ENCODE assay signal across 22 cellular contexts in the genomic region with DNA sequence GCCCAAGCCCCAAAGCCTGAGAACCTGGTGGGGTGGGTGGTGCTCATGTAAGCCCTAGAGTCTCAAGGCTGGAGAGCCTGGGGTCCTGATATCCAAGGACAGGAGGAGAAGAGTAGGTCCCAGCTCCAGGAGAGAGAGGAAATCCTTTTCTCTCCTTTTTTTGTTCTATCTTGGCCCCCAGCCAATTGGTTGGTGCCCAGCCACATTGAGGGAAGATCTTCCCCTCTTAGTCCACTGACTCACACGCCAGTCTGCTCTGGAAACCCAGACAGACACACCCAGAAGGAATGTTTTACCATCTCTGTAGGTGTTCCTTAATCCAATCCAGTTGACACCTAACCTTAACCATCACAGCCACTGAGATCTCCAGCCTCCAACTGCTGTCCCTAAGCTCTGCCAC. TPM values are rescaled to one million over a fixed set of nuclear protein-coding genes. Genes with fewer than 3 reads are reported as not detected.
DNase-seq lines count a peak whose midpoint lies in the region; ATAC-seq, FAIRE-seq and TF ChIP-seq lines count a peak whose summit lies in the region.
"Had no signal": no experiment of that assay in that cellular context is flagged by ENCODE, and none has a peak within 500 bp of the region (broad histone marks: within the 10 kb centered on the region; RNA-seq: fewer than 3 reads in every experiment).

No MANE protein-coding gene starts in this region.

- H4K20me1 ChIP-seq in K562 (replicated peaks; ENCODE audit: control insufficient read depth, insufficient read depth, low read length): no peaks in the 10 kb centered on the region

- H3K27ac ChIP-seq in K562 (ENCODE audit: extremely low read depth, low read depth, low read length): no peak overlapping the region
- H3K27ac ChIP-seq: cardiac muscle cell, esophagus squamous epithelium, heart left ventricle, lower lobe of right lung, ovary, sigmoid colon, upper lobe of right lung had no signal

- POLR2A ChIA-PET in K562 (lab: Yijun Ruan, JAX): interaction anchor here (0.7 to 2.0 kb wide), 6 partner anchors 8 to 869 kb away, joined by 3 to 7 read pairs (median 4); no protein-coding TSS in a partner anchor

- no peaks in the 10 kb centered on the region for H3K9me1 ChIP-seq in K562 (ENCODE audit: control insufficient read depth, insufficient read depth, low read length)

- peaks cover 2 to 5% of the 10 kb centered on the region in 2 experiments; a peak in 2 of 5 replicates for H3K27me3 ChIP-seq in K562 (ENCODE audit: control insufficient read depth in 2 of 2, insufficient read depth in 2 of 2, low read length in 2 of 2)
- H3K27me3 ChIP-seq: cardiac muscle cell, ovary, sigmoid colon had no signal

- no peak overlapping the region for H3K4me3 ChIP-seq in K562
- H3K4me3 ChIP-seq: cardiac muscle cell, esophagus squamous epithelium, GM12878, heart left ventricle, lower lobe of right lung, ovary, sigmoid colon, upper lobe of right lung had no signal

- 7% methylated on average over 1 of the region's 1 CpG for WGBS in K562 (ENCODE audit: insufficient coverage, low coverage, missing lambda C conversion rate)

- TF ChIP-seq RAD21 in K562 (CRISPR knock-in tag; conservative IDR thresholded peaks at IDR 0.05 in 1 of 2, IDR thresholded peaks at IDR 0.05 in 1 of 2): no peak

- TF ChIP-seq EP300 in K562 (IDR thresholded peaks at IDR 0.05; ENCODE audit: low read length): no peak

- peak; percentile 41 for DNase-seq in EL
- DNase-seq in LoVo (ENCODE audit: low spot score): peak; percentile 44
- DNase-seq in K562 (ENCODE audit: extremely low read depth in 1 of 4, low spot score in 3 of 4): no peak
- peak; percentile 49 for DNase-seq in mesenteric fat pad (ENCODE audit: low spot score)
- no peak for DNase-seq in DMS114 treated with DMSO at 0.1 percent for 48 hours (lab: John Stamatoyannopoulos, UW; ENCODE audit: unreplicated experiment)
- no peak for DNase-seq in NCI-H510A (lab: John Stamatoyannopoulos, UW)
- DNase-seq: esophagus squamous epithelium; heart left ventricle; immature natural killer cell; lower lobe of right lung; NCI-H146; NCI-H226; ovary; SHP77; sigmoid colon; stimulated activated CD4-positive, alpha-beta T cell treated with anti-CD3 and anti-CD28 coated beads, Interleukin-1b, Interleukin-23, amount 100 ng/mL, for 48 hours; upper lobe of right lung had no signal

- H2AFZ ChIP-seq in K562 (ENCODE audit: low read depth, low read length): no peak overlapping the region

- CTCF ChIA-PET in K562 (lab: Yijun Ruan, JAX; ENCODE audit: low intra/inter-chr PET ratio): no interaction called here

- H3K9me3 ChIP-seq in K562 (replicated peaks; ENCODE audit: control insufficient read depth, insufficient read depth, low read depth, low read length): peaks cover 6% of the 10 kb centered on the region; the same call in 1 of the 2 replicates
- H3K9me3 ChIP-seq: esophagus squamous epithelium, heart left ventricle, lower lobe of right lung, ovary, sigmoid colon, upper lobe of right lung had no signal

- FAIRE-seq in K562 (lab: Jason Lieb, UNC): no peak
- FAIRE-seq: G401.6, GM12878 had no signal

- in situ Hi-C loops in K562 (cut with MboI): no loop called here

- intact Hi-C loops in K562 (cut with micrococcal nuclease): no loop called here

- H3K4me1 ChIP-seq in K562 (replicated peaks in 1 of 2; ENCODE audit: control insufficient read depth in 2 of 2, insufficient read depth in 2 of 2, low read length in 2 of 2): no peaks in the 10 kb centered on the region; a peak in 1 of 5 replicates
- H3K4me1 ChIP-seq: esophagus squamous epithelium, heart left ventricle, lower lobe of right lung, sigmoid colon, upper lobe of right lung had no signal

- no peak overlapping the region for H3K9ac ChIP-seq in K562 (ENCODE audit: insufficient read depth in 1 of 2, low read depth in 2 of 2, low read length in 2 of 2)

- H3K79me2 ChIP-seq in K562 (ENCODE audit: control insufficient read depth, insufficient read depth, low read length): no peaks in the 10 kb centered on the region

- TF ChIP-seq POLR2A in K562 (conservative IDR thresholded peaks at IDR 0.05): no peak

- ATAC-seq in K562 (no peak), HG03457 (IDR thresholded peaks at IDR 0.05; ENCODE audit: unreplicated experiment) (no peak)
- ATAC-seq: GM12878, heart left ventricle, lower lobe of right lung, upper lobe of right lung, WTC11 had no signal

- no TSS peak for BruUV-seq in K562 (replicated peaks; lab: Mats Ljungman, UMichigan)

- no peak for TF ChIP-seq CTCF in K562 (IDR thresholded peaks at IDR 0.05 in 2 of 3, conservative IDR thresholded peaks at IDR 0.05 in 1 of 3; ENCODE audit: insufficient read depth in 2 of 3, low read depth in 1 of 3, low read length in 3 of 3)

- H3K36me3 ChIP-seq in K562 (ENCODE audit: control insufficient read depth, insufficient read depth, low read length): no peaks in the 10 kb centered on the region
- H3K36me3 ChIP-seq: cardiac muscle cell, esophagus squamous epithelium, heart left ventricle, lower lobe of right lung, ovary, sigmoid colon, upper lobe of right lung had no signal

- no peak overlapping the region for H3K4me2 ChIP-seq in K562 (ENCODE audit: insufficient read depth, low read length)

TF ChIP-seq in K562, 482 proteins besides CTCF, POLR2A, EP300 and RAD21:
- TF ChIP-seq NFIC (IDR thresholded peaks at IDR 0.05): peak; percentile 90
- TF ChIP-seq, protein P1, sequence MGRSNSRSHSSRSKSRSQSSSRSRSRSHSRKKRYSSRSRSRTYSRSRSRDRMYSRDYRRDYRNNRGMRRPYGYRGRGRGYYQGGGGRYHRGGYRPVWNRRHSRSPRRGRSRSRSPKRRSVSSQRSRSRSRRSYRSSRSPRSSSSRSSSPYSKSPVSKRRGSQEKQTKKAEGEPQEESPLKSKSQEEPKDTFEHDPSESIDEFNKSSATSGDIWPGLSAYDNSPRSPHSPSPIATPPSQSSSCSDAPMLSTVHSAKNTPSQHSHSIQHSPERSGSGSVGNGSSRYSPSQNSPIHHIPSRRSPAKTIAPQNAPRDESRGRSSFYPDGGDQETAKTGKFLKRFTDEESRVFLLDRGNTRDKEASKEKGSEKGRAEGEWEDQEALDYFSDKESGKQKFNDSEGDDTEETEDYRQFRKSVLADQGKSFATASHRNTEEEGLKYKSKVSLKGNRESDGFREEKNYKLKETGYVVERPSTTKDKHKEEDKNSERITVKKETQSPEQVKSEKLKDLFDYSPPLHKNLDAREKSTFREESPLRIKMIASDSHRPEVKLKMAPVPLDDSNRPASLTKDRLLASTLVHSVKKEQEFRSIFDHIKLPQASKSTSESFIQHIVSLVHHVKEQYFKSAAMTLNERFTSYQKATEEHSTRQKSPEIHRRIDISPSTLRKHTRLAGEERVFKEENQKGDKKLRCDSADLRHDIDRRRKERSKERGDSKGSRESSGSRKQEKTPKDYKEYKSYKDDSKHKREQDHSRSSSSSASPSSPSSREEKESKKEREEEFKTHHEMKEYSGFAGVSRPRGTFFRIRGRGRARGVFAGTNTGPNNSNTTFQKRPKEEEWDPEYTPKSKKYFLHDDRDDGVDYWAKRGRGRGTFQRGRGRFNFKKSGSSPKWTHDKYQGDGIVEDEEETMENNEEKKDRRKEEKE (IDR thresholded peaks at IDR 0.05; ENCODE audit: borderline replicate concordance in 1 of 2, control insufficient read depth in 1 of 2, low read depth in 2 of 2, low read length in 1 of 2): no peak
- TF ChIP-seq NFIX (CRISPR knock-in tag; IDR thresholded peaks at IDR 0.05; ENCODE audit: low read depth): peak; percentile 55; the same call in 1 of the 2 replicates

RNA-seq across cellular contexts. Expression of a gene that starts 16.2 kb away (rescaled TPM):
- total RNA-seq in K562 (2011; cell fraction: chromatin; rRNA removed; ENCODE audit: low replicate concordance): 14.8 and 38.6 TPM in 2 replicates
- 8.2 and 11.1 TPM in 2 replicates for total RNA-seq in K562 (2011; cell fraction: nucleolus; rRNA removed)
- total RNA-seq in K562 (2011; cell fraction: nucleoplasm; rRNA removed): 15.6 and 18.7 TPM in 2 replicates
- 15.8 and 18.8 TPM in 2 replicates for total RNA-seq in K562 (2014; rRNA removed)
- total RNA-seq in K562 (2014; rRNA removed; fragmentation: Illumina TruSeq; extraction: Trizol): 31.4 and 37.5 TPM in 2 replicates
- 29.3 and 30.6 TPM in 2 replicates for total RNA-seq in K562 (2015; rRNA removed; fragmentation: Illumina TruSeq; extraction: Trizol)
- 18.9 and 19.4 TPM in 2 replicates for total RNA-seq in K562 (2021)
- polyA plus RNA-seq in K562 (2011; rRNA removed): 22.9 and 33.0 TPM in 2 replicates
- polyA plus RNA-seq in K562 (2011; cell fraction: cytosol; rRNA removed): 7.5 and 14.3 TPM in 2 replicates
- 15.2 and 19.7 TPM in 2 replicates for polyA plus RNA-seq in K562 (2011; cell fraction: nucleus; rRNA removed)
- 11.8 and 14.2 TPM in 2 replicates for polyA plus RNA-seq in K562 (2012)
- 21.6 and 25.3 TPM in 2 replicates for polyA plus RNA-seq in K562 (2014; fragmentation: Illumina TruSeq; extraction: Trizol)
- polyA plus RNA-seq in K562 (2014; fragmentation: Nextera tagmentation; extraction: Ambion mirVana): 10 to 100 TPM; 19.4 to 26.8 TPM
- 19.6 and 25.5 TPM in 2 replicates for polyA plus RNA-seq in K562 (2014; rRNA removed)
- polyA minus RNA-seq in K562 (2011; rRNA and poly(A)+ RNA removed): 23.7 and 24.4 TPM in 2 replicates
- polyA minus RNA-seq in K562 (2011; cell fraction: cytosol; rRNA and poly(A)+ RNA removed): 6.8 and 10.7 TPM in 2 replicates
- 10.4 and 18.0 TPM in 2 replicates for polyA minus RNA-seq in K562 (2011; cell fraction: nucleus; rRNA and poly(A)+ RNA removed)
- total RNA-seq in mesenteric fat pad: 1.3 TPM

Comparison
In these comparisons a context has a peak if more than half of its experiments do, and no peak if none do; other contexts are left out.
1. DNase-seq: peak in EL (single experiment), LoVo (single experiment) and mesenteric fat pad (single experiment); none in K562 (0 of 4), DMS114 treated with DMSO at 0.1 percent for 48 hours (single experiment) and NCI-H510A (single experiment).